In the genomic region with DNA sequence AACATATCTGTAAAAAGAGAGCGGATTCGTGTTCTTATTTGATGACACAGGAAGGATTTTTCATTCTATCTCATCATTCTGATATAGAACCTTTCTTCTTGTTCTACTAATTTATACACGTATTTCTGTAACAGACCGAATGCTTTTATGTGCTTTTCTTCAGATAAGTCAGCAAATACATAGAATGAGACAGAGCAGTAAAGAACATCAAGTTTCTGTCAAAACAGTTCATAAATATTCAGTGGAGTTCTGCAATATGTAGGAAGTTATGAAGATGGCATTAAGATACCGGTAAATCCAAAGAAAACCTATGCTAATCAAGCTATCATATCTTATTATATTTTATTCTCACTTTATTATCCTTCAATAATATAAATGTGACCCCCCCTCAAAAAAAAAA, we compare ENCODE assay signal across 6 cellular contexts.
"Had no signal": no experiment of that assay in that cellular context is flagged by ENCODE, and none has a peak within 500 bp of the region (broad histone marks: within the 10 kb centered on the region; RNA-seq: fewer than 3 reads in every experiment).

No MANE protein-coding gene starts in this region.

- H3K4me3 ChIP-seq: K562 had no signal

- ATAC-seq: HepG2, K562 had no signal

- H3K27ac ChIP-seq: HL-60 had no signal

- FAIRE-seq: HepG2, HTR-8/SVneo, K562 had no signal

- DNase-seq: IMR-90, KBM-7 had no signal
